In the genomic region with DNA sequence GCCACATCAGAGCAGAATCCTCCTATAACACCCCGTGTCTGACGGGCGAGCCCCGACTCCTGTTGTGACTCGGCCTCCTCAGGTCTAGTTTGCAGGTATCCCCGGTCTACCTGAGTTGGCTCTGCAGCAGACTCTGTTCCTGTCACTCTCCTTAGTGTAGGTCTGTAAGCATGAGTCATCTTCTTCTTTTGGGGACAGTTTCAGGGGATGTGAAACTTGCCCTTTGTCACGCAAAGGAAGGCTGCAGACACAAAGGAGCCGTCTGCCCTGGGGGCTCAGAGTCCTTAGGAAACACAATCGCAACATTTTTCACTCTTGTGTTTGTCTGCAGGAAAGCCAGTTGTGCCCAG, we compare ENCODE assay signal across 8 cellular contexts.
DNase-seq lines count a peak whose midpoint lies in the region; ATAC-seq and TF ChIP-seq lines count a peak whose summit lies in the region.

No MANE protein-coding gene starts in this region.

- H3K14ac ChIP-seq in H9 (ENCODE audit: insufficient read depth, low read length), result no peak overlapping the region

- no peak overlapping the region for H2AK5ac ChIP-seq in H9 (ENCODE audit: insufficient read length, low read length)

- H2BK120ac ChIP-seq in H9 (ENCODE audit: low read depth, low read length, poor library complexity, severe bottlenecking), result no peak overlapping the region

- no peak overlapping the region for H4K8ac ChIP-seq in H9 (replicated peaks; ENCODE audit: insufficient read length, low read depth, low read length)

- H4K20me1 ChIP-seq in H9 (ENCODE audit: control insufficient read depth, insufficient read depth, insufficient read length), result no peaks in the 10 kb centered on the region
- no peaks in the 10 kb centered on the region for H4K20me1 ChIP-seq in MM.1S (ENCODE audit: insufficient read depth, low read length)

- H2BK5ac ChIP-seq in H9 (ENCODE audit: insufficient read length, low read length), result no peak overlapping the region

- no peaks in the 10 kb centered on the region for H3K79me1 ChIP-seq in H9 (ENCODE audit: insufficient read depth, low read depth, low read length, poor library complexity, severe bottlenecking)

- H3K4me3 ChIP-seq in MM.1S (ENCODE audit: low read length) (peak overlapping the region; percentile 36), ascending aorta (no peak overlapping the region)

- H3K79me2 ChIP-seq in H9 (ENCODE audit: insufficient read depth, low read length), result no peaks in the 10 kb centered on the region
- H3K79me2 ChIP-seq in MM.1S (ENCODE audit: low read length), result peaks cover 12% of the 10 kb centered on the region

- H2BK20ac ChIP-seq in H9 (ENCODE audit: low read depth, low read length, poor library complexity, severe bottlenecking), result no peak overlapping the region

- H4K5ac ChIP-seq in H9 (ENCODE audit: insufficient read length, low read depth, low read length), result no peak overlapping the region

- peaks cover 99% of the 10 kb centered on the region for H3K27me3 Mint-ChIP-seq in H9 (ENCODE audit: low read depth)
- H3K27me3 Mint-ChIP-seq in activated naive CD8-positive, alpha-beta T cell treated with anti-CD3 and anti-CD28 coated beads, Interleukin-2, amount 50 U/mL, for 24 hours, result no peaks in the 10 kb centered on the region

- peak overlapping the region; percentile 9 to 61; a peak in 3 of 5 replicates for H3K4me3 Mint-ChIP-seq in H9
- H3K4me3 Mint-ChIP-seq in activated naive CD8-positive, alpha-beta T cell treated with anti-CD3 and anti-CD28 coated beads, Interleukin-2, amount 50 U/mL, for 24 hours, result peak overlapping the region; percentile 9

- 0 out of 2 replicates have a peak, but pooled peaks cover 2% of the 10 kb centered on the region for H3K4me1 ChIP-seq in H9 (ENCODE audit: insufficient read depth, low read length)
- peaks cover 37% of the 10 kb centered on the region for H3K4me1 ChIP-seq in MM.1S (ENCODE audit: low read length)
- no peaks in the 10 kb centered on the region for H3K4me1 ChIP-seq in ascending aorta

- no peak overlapping the region for H4K91ac ChIP-seq in H9 (ENCODE audit: insufficient read length, low read depth, low read length)

- no peaks in the 10 kb centered on the region for H3K23me2 ChIP-seq in H9 (ENCODE audit: insufficient read length, low read depth, low read length, poor library complexity, severe bottlenecking)

- H3K27ac ChIP-seq in H9 (ENCODE audit: insufficient read length, low read depth, low read length) (no peak overlapping the region), MM.1S (ENCODE audit: low read length) (peak overlapping the region; percentile 79), ascending aorta (no peak overlapping the region)

- intact Hi-C loops in ascending aorta (cut with DNase I), result no loop called here

- H3K27me3 ChIP-seq in H9 (ENCODE audit: insufficient read depth, low read length), result peaks cover 43% of the 10 kb centered on the region
- no peaks in the 10 kb centered on the region for H3K27me3 ChIP-seq in MM.1S (replicated peaks; ENCODE audit: insufficient read depth, low read length)
- H3K27me3 ChIP-seq in ascending aorta, result no peaks in the 10 kb centered on the region

- no peak for TF ChIP-seq CTCF in H9 (conservative IDR thresholded peaks at IDR 0.05)
- TF ChIP-seq CTCF in MM.1S (IDR thresholded peaks at IDR 0.05; ENCODE audit: low read length), result no peak
- TF ChIP-seq CTCF in ascending aorta (IDR thresholded peaks at IDR 0.05), result no peak

- DNase-seq in H9, result peak; percentile 91
- DNase-seq in MM.1S, result peak; percentile 99
- DNase-seq in activated naive CD8-positive, alpha-beta T cell treated with anti-CD3 and anti-CD28 coated beads, Interleukin-2, amount 50 U/mL, for 24 hours, result peak; percentile 23
- DNase-seq in stimulated activated CD4-positive, alpha-beta T cell treated with anti-CD3 and anti-CD28 coated beads, Interleukin-4, amount 100 ng/mL, for 24 hours, result peak; percentile 53
- DNase-seq in DMS53 (lab: John Stamatoyannopoulos, UW), result no peak
- no peak for DNase-seq in ascending aorta (ENCODE audit: low spot score in 2 of 2)
- no peak for DNase-seq in NK-92 (lab: John Stamatoyannopoulos, UW; ENCODE audit: unreplicated experiment)

- WGBS in H9 (ENCODE audit: extremely low coverage, insufficient read length, low lambda C conversion rate), result no CpG with 5 or more reads among the region's 9 CpGs

- H3K9me3 Mint-ChIP-seq in H9, result peaks cover 0 to 4% of the 10 kb centered on the region in 2 experiments; a peak in 1 of 5 replicates
- H3K9me3 Mint-ChIP-seq in activated naive CD8-positive, alpha-beta T cell treated with anti-CD3 and anti-CD28 coated beads, Interleukin-2, amount 50 U/mL, for 24 hours, result no peaks in the 10 kb centered on the region

- H3K56ac ChIP-seq in H9 (ENCODE audit: insufficient read length, low read depth, low read length), result no peak overlapping the region

- H3K23ac ChIP-seq in H9 (ENCODE audit: insufficient read length, low read depth, low read length), result no peak overlapping the region

- H2BK15ac ChIP-seq in H9 (ENCODE audit: low read depth, low read length), result no peak overlapping the region

- no peak overlapping the region for H3T11ph ChIP-seq in H9 (ENCODE audit: low read length)

- H3K4me1 Mint-ChIP-seq in H9, result peaks cover 32 to 47% of the 10 kb centered on the region in 2 experiments
- peaks cover 43% of the 10 kb centered on the region for H3K4me1 Mint-ChIP-seq in activated naive CD8-positive, alpha-beta T cell treated with anti-CD3 and anti-CD28 coated beads, Interleukin-2, amount 50 U/mL, for 24 hours

- peaks cover 29% of the 10 kb centered on the region for H3F3A ChIP-seq in MM.1S (ENCODE audit: insufficient read depth, low read length)

- H2BK12ac ChIP-seq in H9 (ENCODE audit: insufficient read length, low read depth, low read length), result no peak overlapping the region

- TF ChIP-seq POLR2A in GM18505 (IDR thresholded peaks at IDR 0.05; ENCODE audit: borderline replicate concordance, extremely low read depth, insufficient read depth, insufficient read length), result no peak

- H3K9me3 ChIP-seq in H9 (ENCODE audit: control insufficient read depth, low read depth, low read length) (no peaks in the 10 kb centered on the region), MM.1S (replicated peaks; ENCODE audit: insufficient read depth, low read length) (no peaks in the 10 kb centered on the region), ascending aorta (no peaks in the 10 kb centered on the region)

- H3K36me3 Mint-ChIP-seq in H9 (ENCODE audit: insufficient read depth in 1 of 3, low read depth in 3 of 3), result no peaks in the 10 kb centered on the region
- H3K36me3 Mint-ChIP-seq in activated naive CD8-positive, alpha-beta T cell treated with anti-CD3 and anti-CD28 coated beads, Interleukin-2, amount 50 U/mL, for 24 hours (ENCODE audit: low read depth), result peaks cover 54% of the 10 kb centered on the region

- no peak overlapping the region for H3K4ac ChIP-seq in H9 (ENCODE audit: low read depth, low read length)

- H3K18ac ChIP-seq in H9 (ENCODE audit: insufficient read length, low read depth, low read length), result no peak overlapping the region

- H2AFZ ChIP-seq in H9 (ENCODE audit: low read length) (no peak overlapping the region), MM.1S (ENCODE audit: low read length) (peak overlapping the region; percentile 32; the same call in 1 of the 2 replicates)

- H3K27ac Mint-ChIP-seq in H9, result peak overlapping the region in 2 of 3 experiments; percentile 50 to 67; a peak in 4 of 7 replicates
- H3K27ac Mint-ChIP-seq in activated naive CD8-positive, alpha-beta T cell treated with anti-CD3 and anti-CD28 coated beads, Interleukin-2, amount 50 U/mL, for 24 hours, result peak overlapping the region; percentile 64

- peak; percentile 92 for ATAC-seq in GM18505 (IDR thresholded peaks at IDR 0.05; ENCODE audit: unreplicated experiment)
- ATAC-seq in activated naive CD8-positive, alpha-beta T cell treated with anti-CD3 and anti-CD28 coated beads, Interleukin-2, amount 50 U/mL, for 24 hours, result peak; percentile 91

- no peaks in the 10 kb centered on the region for H3K36me3 ChIP-seq in MM.1S (replicated peaks; ENCODE audit: insufficient read depth, low read length)
- peaks cover 2 to 8% of the 10 kb centered on the region in 2 donors for H3K36me3 ChIP-seq in ascending aorta

- H3K4me2 ChIP-seq in H9 (ENCODE audit: insufficient read depth, insufficient read length, low read length), result peak overlapping the region; percentile 2
- H3K4me2 ChIP-seq in MM.1S (ENCODE audit: low read depth, low read length), result peak overlapping the region; percentile 75

- H3K9me2 ChIP-seq in MM.1S (replicated peaks; ENCODE audit: insufficient read depth, low read length), result no peaks in the 10 kb centered on the region

- H3K9ac ChIP-seq in H9 (ENCODE audit: extremely low read depth, insufficient read length, low read length) (no peak overlapping the region), MM.1S (ENCODE audit: low read length) (peak overlapping the region; percentile 52)

Comparison
In these comparisons a context has a peak if more than half of its experiments do, and no peak if none do; other contexts are left out.
1. DNase-seq: peak in H9 (single experiment), MM.1S (single experiment), activated naive CD8-positive, alpha-beta T cell treated with anti-CD3 and anti-CD28 coated beads, Interleukin-2, amount 50 U/mL, for 24 hours (single experiment) and stimulated activated CD4-positive, alpha-beta T cell treated with anti-CD3 and anti-CD28 coated beads, Interleukin-4, amount 100 ng/mL, for 24 hours (single experiment); none in DMS53 (single experiment), ascending aorta (0 of 2) and NK-92 (single experiment).